ENCODE assay signal across 8 cellular contexts in the genomic region with DNA sequence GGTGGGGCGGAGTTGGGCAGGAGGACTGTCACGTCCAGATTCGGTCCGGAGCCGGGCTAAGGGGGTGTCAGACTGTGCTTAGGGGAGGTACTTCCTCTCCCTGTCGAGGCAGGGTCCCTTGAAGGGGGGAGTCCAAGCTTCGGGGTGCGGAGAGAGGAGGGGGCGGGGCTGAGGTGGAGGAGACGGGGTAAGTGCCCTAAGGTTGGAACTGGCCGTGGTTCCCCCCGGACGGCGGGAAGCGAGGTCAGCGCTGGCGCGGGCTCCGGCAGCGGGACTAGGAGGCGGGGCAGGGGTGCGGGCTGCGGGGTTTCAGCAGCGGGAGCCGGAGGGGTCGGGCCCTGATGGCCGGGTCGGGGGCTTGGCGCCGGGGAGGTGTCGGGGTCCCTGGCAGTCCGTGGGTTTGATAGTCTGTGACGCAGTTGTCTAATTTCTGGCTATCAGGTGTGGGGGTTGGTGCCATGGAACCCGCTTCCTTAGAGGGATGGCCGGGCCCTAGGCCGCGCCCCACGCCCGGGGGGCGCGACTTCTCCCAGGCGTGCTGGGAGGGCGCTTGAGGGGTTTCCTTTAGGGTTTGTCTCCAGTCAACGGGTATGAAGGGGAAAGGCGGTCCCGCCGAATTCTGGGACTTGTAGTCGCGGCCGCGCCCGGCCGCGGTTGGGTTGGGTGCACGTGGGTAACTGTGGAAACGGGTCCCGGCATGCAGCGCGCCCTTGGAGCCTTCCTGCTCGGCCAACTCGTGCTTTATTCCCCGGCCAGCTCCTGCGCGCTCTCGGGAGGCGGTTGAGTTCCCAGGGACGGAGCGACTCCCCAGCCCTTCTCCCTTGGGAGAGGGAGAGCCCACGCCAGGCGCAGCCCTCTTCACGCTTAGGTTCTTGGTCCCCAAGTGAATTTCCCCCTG. TPM values are rescaled to one million over a fixed set of nuclear protein-coding genes. Genes with fewer than 3 reads are reported as not detected.
DNase-seq lines count a peak whose midpoint lies in the region; ATAC-seq, FAIRE-seq and TF ChIP-seq lines count a peak whose summit lies in the region.

No MANE protein-coding gene starts in this region.

- DNase-seq in GM12891 (ENCODE audit: insufficient read length, low spot score) (peak; percentile 58), NCI-H1417 treated with DMSO at 0.1 percent for 48 hours (lab: John Stamatoyannopoulos, UW) (peak; percentile 52), T-cell (peak; percentile 62 to 83 (median 74)), amniotic stem cell (lab: John Stamatoyannopoulos, UW) (peak; percentile 86), left ventricle myocardium inferior (peak; percentile 93), progenitor cell of endocrine pancreas (ENCODE audit: low spot score, unreplicated experiment) (peak; percentile 75)

- peak overlapping the region; percentile 55 to 82 for H3K27ac Mint-ChIP-seq in T-cell
- peak overlapping the region; percentile 93 for H3K27ac Mint-ChIP-seq in progenitor cell of endocrine pancreas

- H3K36me3 ChIP-seq in left ventricle myocardium inferior: no peaks in the 10 kb centered on the region
- H3K36me3 ChIP-seq in urinary bladder (ENCODE audit: insufficient read depth): no peaks in the 10 kb centered on the region

- ATAC-seq in HG02798 (IDR thresholded peaks at IDR 0.05; ENCODE audit: poor library complexity, unreplicated experiment) (peak; percentile 46), T-cell (replicated peaks in 1 of 4) (peak; percentile 39 to 58 (median 44))

- no peaks in the 10 kb centered on the region for H3K9me3 ChIP-seq in left ventricle myocardium inferior (replicated peaks)

- POLR2A ChIA-PET in T-cell (lab: Charles Lee): interaction anchor here in 1 of 2 donors (0.6 kb wide), 1 partner anchor 36 kb away, joined by 3 read pairs; no protein-coding TSS in a partner anchor

- no peaks in the 10 kb centered on the region for H3K36me3 Mint-ChIP-seq in T-cell
- H3K36me3 Mint-ChIP-seq in progenitor cell of endocrine pancreas (ENCODE audit: insufficient read depth): no peaks in the 10 kb centered on the region

- peaks cover 29 to 42% (median 31%) of the 10 kb centered on the region in 3 donors for H3K4me1 Mint-ChIP-seq in T-cell
- H3K4me1 Mint-ChIP-seq in progenitor cell of endocrine pancreas (ENCODE audit: low read depth): peaks cover 24% of the 10 kb centered on the region

- intact Hi-C loops in left ventricle myocardium inferior (cut with micrococcal nuclease): loop anchor here (5.0 to 10.0 kb wide), 2 partner anchors 50 to 188 kb away; no protein-coding TSS in a partner anchor

- H3K4me1 ChIP-seq in left ventricle myocardium inferior (peaks cover 47% of the 10 kb centered on the region), urinary bladder (ENCODE audit: insufficient read depth) (no peaks in the 10 kb centered on the region)

- no peaks in the 10 kb centered on the region for H3K27me3 ChIP-seq in left ventricle myocardium inferior (ENCODE audit: low read depth)

- FAIRE-seq in GM12891 (lab: Jason Lieb, UNC): peak; percentile 97

- no peaks in the 10 kb centered on the region for H3K9me3 Mint-ChIP-seq in T-cell
- no peaks in the 10 kb centered on the region for H3K9me3 Mint-ChIP-seq in progenitor cell of endocrine pancreas (ENCODE audit: low read depth)

- H3K27ac ChIP-seq in left ventricle myocardium inferior (replicated peaks): peak overlapping the region; percentile 95
- H3K27ac ChIP-seq in urinary bladder (ENCODE audit: low read depth): peak overlapping the region; percentile 91

- H3K4me3 ChIP-seq in left ventricle myocardium inferior (peak overlapping the region; percentile 79), urinary bladder (ENCODE audit: low read depth, low read length) (peak overlapping the region; percentile 88)

- CTCF ChIA-PET in T-cell (lab: Charles Lee): no interaction called here

- WGBS in urinary bladder: under 1% methylated on average over 71 of the region's 71 CpGs

- no peak for TF ChIP-seq POLR2A in GM12891 (IDR thresholded peaks at IDR 0.05; ENCODE audit: low read depth, low read length)

- TF ChIP-seq CTCF in left ventricle myocardium inferior (IDR thresholded peaks at IDR 0.05; ENCODE audit: borderline replicate concordance) (no peak), progenitor cell of endocrine pancreas (IDR thresholded peaks at IDR 0.05; ENCODE audit: unreplicated experiment) (no peak)

- H3K27me3 Mint-ChIP-seq in T-cell (no peaks in the 10 kb centered on the region), progenitor cell of endocrine pancreas (peaks cover 7% of the 10 kb centered on the region)

- peak overlapping the region; percentile 88 to 99 (median 89) for H3K4me3 Mint-ChIP-seq in T-cell
- H3K4me3 Mint-ChIP-seq in progenitor cell of endocrine pancreas (ENCODE audit: low read depth): peak overlapping the region; percentile 87

TF ChIP-seq in GM12891, 5 proteins besides CTCF, POLR2A, EP300 and RAD21:
- TF ChIP-seq POU2F2 (IDR thresholded peaks at IDR 0.05; ENCODE audit: low read depth, low read length) (peak; percentile 6; the same call in 1 of the 2 replicates), PAX5 (IDR thresholded peaks at IDR 0.05; ENCODE audit: insufficient read depth, low read length, severe bottlenecking) (no peak), SPI1 (IDR thresholded peaks at IDR 0.05; ENCODE audit: low read depth, low read length) (0 out of 2 replicates have a peak, but pooled peaks have one; percentile 31), POLR2AphosphoS5 (IDR thresholded peaks at IDR 0.05; ENCODE audit: low read depth, low read length) (no peak), TAF1 (IDR thresholded peaks at IDR 0.05; ENCODE audit: low read depth, low read length) (no peak; the same call in 1 of the 2 replicates)

RNA-seq across cellular contexts. Expression of gene DCUN1D4, which starts 1.5 kb away (rescaled TPM):
- polyA plus RNA-seq in GM12891 (2012; ENCODE audit: low read depth, missing spikeins): 6.6 TPM
- total RNA-seq in T-cell (10 to 100 TPM; 35.6 to 47.1 (median 37.3) TPM), left ventricle myocardium inferior (45.0 TPM), progenitor cell of endocrine pancreas (69.8 and 82.8 TPM in 2 replicates), urinary bladder (80.3 TPM)
- 32.3 TPM for polyA plus RNA-seq in urinary bladder

Comparison
In these comparisons a context has a peak if more than half of its experiments do, and no peak if none do; other contexts are left out.
1. Peak in every context shown above with its lines: DNase-seq, ATAC-seq, H3K4me3 ChIP-seq and H3K27ac ChIP-seq.